Comparison of ENCODE assay signal across 9 cellular contexts in the genomic region with DNA sequence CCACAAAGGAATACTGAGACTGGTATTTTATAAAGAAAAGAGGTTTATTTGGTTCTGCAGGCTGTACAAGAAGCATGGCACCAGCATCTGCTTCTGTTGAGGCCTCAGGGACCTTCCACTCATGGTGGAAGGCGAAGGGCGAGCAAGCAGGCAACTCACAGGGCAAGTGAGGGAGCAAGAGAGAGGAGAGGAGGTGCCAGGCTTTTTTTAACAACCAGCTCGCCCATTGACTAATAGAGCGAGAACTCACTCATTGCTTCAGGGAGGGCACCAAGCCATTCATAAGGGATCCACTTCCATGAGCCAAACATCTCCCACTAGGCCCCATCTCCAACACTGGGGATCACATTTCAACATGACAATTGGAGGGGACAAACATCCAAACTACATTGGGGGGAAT. TPM values are rescaled to one million over a fixed set of nuclear protein-coding genes. Genes with fewer than 3 reads are reported as not detected.
DNase-seq lines count a peak whose midpoint lies in the region; ATAC-seq, FAIRE-seq and TF ChIP-seq lines count a peak whose summit lies in the region.
"Had no signal": no experiment of that assay in that cellular context is flagged by ENCODE, and none has a peak within 500 bp of the region (broad histone marks: within the 10 kb centered on the region; RNA-seq: fewer than 3 reads in every experiment).

No MANE protein-coding gene starts in this region.

- H3K27ac Mint-ChIP-seq in naive B cell = peak overlapping the region in 5 of 6 donors; percentile 98 to 99 (median 98)

- intact Hi-C loops in colonic mucosa (cut with DNase I) = loop anchor here (10.0 kb wide), 1 partner anchor 1067 kb away; no protein-coding TSS in a partner anchor

- peak overlapping the region; percentile 92 to 98 (median 95) for H3K4me3 Mint-ChIP-seq in naive B cell

- H3K4me1 ChIP-seq in Karpas-422 (ENCODE audit: low read length) (peaks cover 9% of the 10 kb centered on the region), colonic mucosa (no peaks in the 10 kb centered on the region)

- H3K27me3 Mint-ChIP-seq in naive B cell = no peaks in the 10 kb centered on the region

- H3K9me3 ChIP-seq in Karpas-422 (ENCODE audit: low read length) (no peaks in the 10 kb centered on the region), colonic mucosa (no peaks in the 10 kb centered on the region)

- H3K4me1 Mint-ChIP-seq in naive B cell = peaks cover 17 to 25% (median 24%) of the 10 kb centered on the region in 3 donors

- peaks cover 26% of the 10 kb centered on the region for H3K79me2 ChIP-seq in Karpas-422 (ENCODE audit: low read length)

- H3K27ac ChIP-seq in Karpas-422 (ENCODE audit: low read length) (no peak overlapping the region), colonic mucosa (no peak overlapping the region)

- no peaks in the 10 kb centered on the region for H3K9me2 ChIP-seq in Karpas-422 (replicated peaks; ENCODE audit: insufficient read depth, low read length)

- ATAC-seq in naive B cell (ENCODE audit: low read depth in 2 of 2) (no peak), HG03039 (IDR thresholded peaks at IDR 0.05; ENCODE audit: unreplicated experiment) (no peak)

- H3K9ac ChIP-seq in Karpas-422 (ENCODE audit: low read length) (peak overlapping the region; percentile 81), colonic mucosa (ENCODE audit: low read depth in 2 of 2, low read length in 2 of 2) (peak overlapping the region in 1 of 2 donors; percentile 94)

- H3K4me3 ChIP-seq in AG10803 (ENCODE audit: low read length) (peak overlapping the region; percentile 90), Karpas-422 (ENCODE audit: low read length) (peak overlapping the region; percentile 82), colonic mucosa (peak overlapping the region; percentile 74)

- no peak for TF ChIP-seq CTCF in AG10803 (conservative IDR thresholded peaks at IDR 0.05; ENCODE audit: low read length)
- TF ChIP-seq CTCF in colonic mucosa (IDR thresholded peaks at IDR 0.05) = no peak

- 0 out of 2 replicates have a peak, but pooled peaks cover 3% of the 10 kb centered on the region for H3K36me3 ChIP-seq in Karpas-422 (ENCODE audit: insufficient read depth, low read length)
- H3K36me3 ChIP-seq in colonic mucosa = no peaks in the 10 kb centered on the region

- H2AFZ ChIP-seq in Karpas-422 (ENCODE audit: low read length) = no peak overlapping the region

- H3K9me3 Mint-ChIP-seq in naive B cell = no peaks in the 10 kb centered on the region

- peak; percentile 10 for DNase-seq in AG10803 (ENCODE audit: low read depth)
- DNase-seq in Karpas-422 = no peak
- DNase-seq in colonic mucosa = no peak
- DNase-seq in naive B cell = no peak
- no peak for DNase-seq in RCC 7860 (ENCODE audit: low spot score)
- DNase-seq in cerebellum (ENCODE audit: low spot score) = no peak
- no peak for DNase-seq in stimulated activated CD8-positive, alpha-beta memory T cell treated with anti-CD3 and anti-CD28 coated beads, Interleukin-4, amount 100 ng/mL, for 48 hours

- FAIRE-seq in RCC 7860 (lab: Jason Lieb, UNC) = no peak

- peak overlapping the region; percentile 91 for H3K4me2 ChIP-seq in Karpas-422 (ENCODE audit: low read depth, low read length, poor library complexity, severe bottlenecking)

- H3K27me3 ChIP-seq in Karpas-422 (ENCODE audit: low read length) (no peaks in the 10 kb centered on the region), colonic mucosa (no peaks in the 10 kb centered on the region)

- H3K36me3 Mint-ChIP-seq in naive B cell = peaks cover 9 to 24% of the 10 kb centered on the region in 2 donors

- H4K20me1 ChIP-seq in Karpas-422 (ENCODE audit: insufficient read depth, low read depth, low read length) = no peaks in the 10 kb centered on the region

RNA-seq across cellular contexts. Expression of a gene that starts 1.2 kb away (rescaled TPM):
- 11.4 and 28.6 TPM in 2 replicates for total RNA-seq in Karpas-422 (2014; rRNA removed; shearing (Covaris generic); ENCODE audit: low replicate concordance)
- total RNA-seq in colonic mucosa (10 to 100 TPM; 33.3 to 34.6 TPM), cerebellum (38.8 TPM)
- polyA plus RNA-seq in naive B cell (ENCODE audit: low read depth in 6 of 6) = 10 to 100 TPM; 15.6 to 26.5 (median 22.7) TPM

RNA-seq across cellular contexts. Expression of a gene that starts 33.2 kb away (rescaled TPM):
- total RNA-seq in Karpas-422 (2014; rRNA removed; shearing (Covaris generic); ENCODE audit: low replicate concordance) = not detected in 2 replicates
- total RNA-seq in colonic mucosa (not detected), cerebellum (not detected)
- polyA plus RNA-seq in naive B cell (ENCODE audit: low read depth in 6 of 6) = under 1 TPM in 1 of 6 donors, not detected in 5; 0.98 TPM
- total RNA-seq: T-helper 1 cell treated with Interleukin-12 subunit alpha and Interleukin-12 subunit beta and Interleukin-4 antibody, amounts not matched to agents 30 ng/mL and 1 ng/mL, for 36 hours had no signal

RNA-seq across cellular contexts. Expression of a gene that starts 52.2 kb away (rescaled TPM):
- 0.40 and 1.1 TPM in 2 replicates for total RNA-seq in Karpas-422 (2014; rRNA removed; shearing (Covaris generic); ENCODE audit: low replicate concordance)
- total RNA-seq in colonic mucosa (1 to 10 TPM; 1.7 to 6.0 TPM), cerebellum (7.2 TPM)
- polyA plus RNA-seq in naive B cell (ENCODE audit: low read depth in 6 of 6) = 1 to 10 TPM in 1 of 6 donors, under 1 TPM in 1, not detected in 4; 0.57 to 1.2 TPM
